15 cellular contexts compared by ENCODE assay signal in the genomic region with DNA sequence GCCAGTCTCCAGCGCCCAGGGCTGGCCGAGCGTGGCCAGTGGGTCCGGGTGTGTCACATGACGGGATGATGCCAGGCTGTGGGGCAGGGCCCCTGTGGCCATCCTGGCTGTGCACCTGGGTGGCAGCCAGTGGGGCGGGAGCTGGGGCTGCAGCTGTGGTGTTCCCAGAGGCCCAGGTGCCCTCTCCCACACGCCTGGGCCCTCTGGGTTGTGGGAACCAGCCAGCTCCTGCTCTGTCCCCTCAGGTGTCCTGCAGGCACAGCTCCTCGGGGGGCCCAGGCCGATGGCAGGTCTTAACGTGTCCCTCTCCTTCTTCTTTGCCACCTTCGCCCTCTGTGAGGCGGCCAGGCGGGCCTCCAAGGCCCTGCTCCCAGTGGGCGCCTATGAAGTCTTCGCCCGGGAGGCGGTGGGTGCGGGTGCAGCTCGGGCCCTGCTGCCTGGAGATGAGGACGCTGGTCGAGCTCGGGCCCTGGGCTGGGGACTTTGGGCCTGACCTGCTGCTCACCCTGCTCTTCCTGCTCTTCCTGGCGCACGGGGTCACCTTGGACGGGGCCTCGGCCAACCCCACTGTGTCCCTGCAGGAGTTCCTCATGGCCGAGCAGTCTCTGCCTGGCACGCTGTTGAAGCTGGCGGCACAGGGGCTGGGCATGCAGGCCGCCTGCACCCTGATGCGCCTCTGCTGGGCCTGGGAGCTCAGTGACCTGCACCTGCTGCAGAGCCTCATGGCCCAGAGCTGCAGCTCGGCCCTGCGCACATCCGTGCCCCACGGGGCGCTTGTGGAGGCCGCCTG. TPM values are rescaled to one million over a fixed set of nuclear protein-coding genes. Genes with fewer than 3 reads are reported as not detected.
"Had no signal": no experiment of that assay in that cellular context is flagged by ENCODE, and none has a peak within 500 bp of the region (broad histone marks: within the 10 kb centered on the region; RNA-seq: fewer than 3 reads in every experiment).

A gene with protein sequence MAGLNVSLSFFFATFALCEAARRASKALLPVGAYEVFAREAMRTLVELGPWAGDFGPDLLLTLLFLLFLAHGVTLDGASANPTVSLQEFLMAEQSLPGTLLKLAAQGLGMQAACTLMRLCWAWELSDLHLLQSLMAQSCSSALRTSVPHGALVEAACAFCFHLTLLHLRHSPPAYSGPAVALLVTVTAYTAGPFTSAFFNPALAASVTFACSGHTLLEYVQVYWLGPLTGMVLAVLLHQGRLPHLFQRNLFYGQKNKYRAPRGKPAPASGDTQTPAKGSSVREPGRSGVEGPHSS (plus strand): TSS at position 236 of the 790 bp plus-strand sequence. CDS start 48 bp downstream, at position 284.

RNA-seq across cellular contexts. Expression of the gene that starts here (rescaled TPM):
- total RNA-seq: activated naive CD4-positive, alpha-beta T cell treated with anti-CD3 and anti-CD28 coated beads, Interleukin-2, amount 50 U/mL, for 72 hours; activated T-helper 1 cell treated with anti-CD3 and anti-CD28 coated beads, Interleukin-12 subunit alpha, Interleukin-12 subunit beta, Interleukin-2, Interleukin-4 antibody, amounts not matched to agents 30 ng/mL and 10 ng/mL and 1 ng/mL, durations not matched to agents 14 hours and 24 hours and 36 hours; adrenal gland; ascending aorta; epithelial cell of proximal tubule; fibroblast of villous mesenchyme; heart left ventricle; lower lobe of right lung; naive thymus-derived CD4-positive, alpha-beta T cell; osteoblast; psoas muscle; right atrium auricular region; skeletal muscle tissue; thyroid gland; uterus had no signal
- polyA plus RNA-seq: adrenal gland; heart left ventricle; naive thymus-derived CD4-positive, alpha-beta T cell; psoas muscle had no signal
